19 cellular contexts compared by ENCODE assay signal in the genomic region with DNA sequence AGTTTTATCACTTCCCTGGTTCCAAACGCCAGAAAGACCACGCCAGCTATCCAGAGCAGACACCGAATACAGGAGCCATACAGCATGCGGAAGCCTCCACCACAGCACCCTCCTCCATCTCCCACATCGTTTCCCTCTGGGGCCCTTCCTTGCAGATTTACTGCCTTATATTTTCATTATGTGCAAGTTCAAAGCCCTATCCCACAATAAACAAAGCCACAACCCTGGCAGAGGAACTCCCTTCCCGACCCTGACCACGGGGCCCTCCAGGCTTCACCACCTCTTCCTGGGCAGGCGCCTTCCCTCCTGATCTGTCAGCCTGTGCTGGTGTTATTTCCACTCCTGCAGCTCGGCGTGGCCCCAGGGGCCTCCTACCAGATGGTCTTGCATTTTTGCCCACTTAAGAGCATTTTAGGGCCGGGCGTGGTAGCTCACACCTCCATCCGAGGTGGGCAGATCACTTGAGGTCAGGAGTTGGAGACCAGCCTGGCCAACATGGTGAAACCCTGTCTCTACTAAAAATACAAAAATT. TPM values are rescaled to one million over a fixed set of nuclear protein-coding genes. Genes with fewer than 3 reads are reported as not detected.
DNase-seq lines count a peak whose midpoint lies in the region; ATAC-seq and TF ChIP-seq lines count a peak whose summit lies in the region.
"Had no signal": no experiment of that assay in that cellular context is flagged by ENCODE, and none has a peak within 500 bp of the region (broad histone marks: within the 10 kb centered on the region; RNA-seq: fewer than 3 reads in every experiment).

No MANE protein-coding gene starts in this region.

- DNase-seq in activated naive CD8-positive, alpha-beta T cell treated with anti-CD3 and anti-CD28 coated beads for 36 hours: no peak
- DNase-seq in activated naive CD8-positive, alpha-beta T cell treated with anti-CD3 and anti-CD28 coated beads, Interleukin-2, amount 50 U/mL, for 24 hours: no peak
- DNase-seq in MV-4-11 (lab: John Stamatoyannopoulos, UW) (peak; percentile 19), left kidney (ENCODE audit: low read depth, low spot score) (peak; percentile 72), glutamatergic neuron (no peak), vagina (ENCODE audit: extremely low spot score in 2 of 2) (no peak)
- no peak for DNase-seq in CD4-positive, alpha-beta memory T cell
- DNase-seq: 8988T; CD8-positive, alpha-beta T cell; COR-L47; DMS153; DMS79 treated with DMSO at 0.1 percent for 48 hours; GF-D8; HCEC 1CT; HFFc6 had no signal

- no peak for ATAC-seq in activated naive CD8-positive, alpha-beta T cell treated with anti-CD3 and anti-CD28 coated beads, Interleukin-2, amount 50 U/mL, for 24 hours
- ATAC-seq: CD8-positive, alpha-beta T cell; K562 had no signal

- TF ChIP-seq CTCF in glutamatergic neuron (IDR thresholded peaks at IDR 0.05; ENCODE audit: partially characterized antibody, unreplicated experiment) (no peak), vagina (IDR thresholded peaks at IDR 0.05) (no peak)

- H3K36me3 ChIP-seq in vagina: no peaks in the 10 kb centered on the region
- no peaks in the 10 kb centered on the region for H3K36me3 ChIP-seq in CD4-positive, alpha-beta memory T cell (ENCODE audit: insufficient read depth, low read length)

- no peaks in the 10 kb centered on the region for H3K27me3 ChIP-seq in vagina
- H3K27me3 ChIP-seq in CD4-positive, alpha-beta memory T cell (ENCODE audit: insufficient read depth, low read length): no peaks in the 10 kb centered on the region

- intact Hi-C loops in vagina (cut with DNase I): no loop called here
- intact Hi-C loops in CD4-positive, alpha-beta memory T cell (cut with micrococcal nuclease): no loop called here

- H3K27me3 Mint-ChIP-seq in activated naive CD8-positive, alpha-beta T cell treated with anti-CD3 and anti-CD28 coated beads for 36 hours: peaks cover 7% of the 10 kb centered on the region
- peaks cover 3% of the 10 kb centered on the region for H3K27me3 Mint-ChIP-seq in activated naive CD8-positive, alpha-beta T cell treated with anti-CD3 and anti-CD28 coated beads, Interleukin-2, amount 50 U/mL, for 24 hours
- H3K27me3 Mint-ChIP-seq in glutamatergic neuron (ENCODE audit: unreplicated experiment): peaks cover 5% of the 10 kb centered on the region
- H3K27me3 Mint-ChIP-seq in CD4-positive, alpha-beta memory T cell: peaks cover 3 to 14% of the 10 kb centered on the region in 2 donors

- POLR2A ChIA-PET in CD4-positive, alpha-beta memory T cell (lab: Charles Lee; ENCODE audit: partially characterized antibody): no interaction called here

- H3K4me1 Mint-ChIP-seq in activated naive CD8-positive, alpha-beta T cell treated with anti-CD3 and anti-CD28 coated beads for 36 hours: peaks cover 5% of the 10 kb centered on the region
- peaks cover 4% of the 10 kb centered on the region for H3K4me1 Mint-ChIP-seq in activated naive CD8-positive, alpha-beta T cell treated with anti-CD3 and anti-CD28 coated beads, Interleukin-2, amount 50 U/mL, for 24 hours
- no peaks in the 10 kb centered on the region for H3K4me1 Mint-ChIP-seq in glutamatergic neuron (ENCODE audit: low read depth, unreplicated experiment)
- H3K4me1 Mint-ChIP-seq in CD4-positive, alpha-beta memory T cell: peaks cover 0 to 5% (median 2%) of the 10 kb centered on the region in 4 donors

- no peak overlapping the region for H3K4me3 Mint-ChIP-seq in activated naive CD8-positive, alpha-beta T cell treated with anti-CD3 and anti-CD28 coated beads for 36 hours
- H3K4me3 Mint-ChIP-seq in activated naive CD8-positive, alpha-beta T cell treated with anti-CD3 and anti-CD28 coated beads, Interleukin-2, amount 50 U/mL, for 24 hours: no peak overlapping the region
- H3K4me3 Mint-ChIP-seq in glutamatergic neuron (ENCODE audit: unreplicated experiment): no peak overlapping the region
- no peak overlapping the region for H3K4me3 Mint-ChIP-seq in CD4-positive, alpha-beta memory T cell
- H3K4me3 Mint-ChIP-seq: CD8-positive, alpha-beta T cell; HFFc6 had no signal

- H3K9me3 Mint-ChIP-seq in activated naive CD8-positive, alpha-beta T cell treated with anti-CD3 and anti-CD28 coated beads for 36 hours: no peaks in the 10 kb centered on the region
- no peaks in the 10 kb centered on the region for H3K9me3 Mint-ChIP-seq in activated naive CD8-positive, alpha-beta T cell treated with anti-CD3 and anti-CD28 coated beads, Interleukin-2, amount 50 U/mL, for 24 hours
- H3K9me3 Mint-ChIP-seq in glutamatergic neuron (ENCODE audit: unreplicated experiment): peaks cover 2% of the 10 kb centered on the region
- H3K9me3 Mint-ChIP-seq in CD4-positive, alpha-beta memory T cell: peaks cover 0 to 8% (median 0%) of the 10 kb centered on the region in 8 donors
- H3K9me3 Mint-ChIP-seq: CD8-positive, alpha-beta T cell; HFFc6 had no signal

- H3K9me3 ChIP-seq in vagina: no peaks in the 10 kb centered on the region
- no peaks in the 10 kb centered on the region for H3K9me3 ChIP-seq in CD4-positive, alpha-beta memory T cell (ENCODE audit: control insufficient read depth in 1 of 2, low read length in 2 of 2)

- H3K27ac ChIP-seq in vagina: no peak overlapping the region
- no peak overlapping the region for H3K27ac ChIP-seq in CD4-positive, alpha-beta memory T cell (ENCODE audit: low read depth, low read length)
- H3K27ac ChIP-seq: C4-2B, HL-60 had no signal

- CTCF ChIA-PET in CD4-positive, alpha-beta memory T cell (lab: Charles Lee; ENCODE audit: partially characterized antibody): no interaction called here

- TF ChIP-seq POLR2A in vagina (IDR thresholded peaks at IDR 0.05): no peak

- no peak overlapping the region for H3K4me3 ChIP-seq in vagina
- no peak overlapping the region for H3K4me3 ChIP-seq in CD4-positive, alpha-beta memory T cell (ENCODE audit: low read length in 2 of 2)
- H3K4me3 ChIP-seq: K562 had no signal

- H3K4me1 ChIP-seq in vagina: no peaks in the 10 kb centered on the region
- no peaks in the 10 kb centered on the region for H3K4me1 ChIP-seq in CD4-positive, alpha-beta memory T cell (ENCODE audit: insufficient read depth, low read length)

- H3K27ac Mint-ChIP-seq in activated naive CD8-positive, alpha-beta T cell treated with anti-CD3 and anti-CD28 coated beads for 36 hours: peak overlapping the region; percentile 26
- no peak overlapping the region for H3K27ac Mint-ChIP-seq in activated naive CD8-positive, alpha-beta T cell treated with anti-CD3 and anti-CD28 coated beads, Interleukin-2, amount 50 U/mL, for 24 hours
- no peak overlapping the region for H3K27ac Mint-ChIP-seq in glutamatergic neuron (ENCODE audit: unreplicated experiment)
- peak overlapping the region in 1 of 7 donors; percentile 29 for H3K27ac Mint-ChIP-seq in CD4-positive, alpha-beta memory T cell
- H3K27ac Mint-ChIP-seq: CD8-positive, alpha-beta T cell; HFFc6 had no signal

- no peaks in the 10 kb centered on the region for H3K36me3 Mint-ChIP-seq in activated naive CD8-positive, alpha-beta T cell treated with anti-CD3 and anti-CD28 coated beads for 36 hours
- H3K36me3 Mint-ChIP-seq in activated naive CD8-positive, alpha-beta T cell treated with anti-CD3 and anti-CD28 coated beads, Interleukin-2, amount 50 U/mL, for 24 hours (ENCODE audit: low read depth): no peaks in the 10 kb centered on the region
- no peaks in the 10 kb centered on the region for H3K36me3 Mint-ChIP-seq in glutamatergic neuron (ENCODE audit: unreplicated experiment)
- peaks cover 0 to 3% of the 10 kb centered on the region in 2 donors for H3K36me3 Mint-ChIP-seq in CD4-positive, alpha-beta memory T cell
- H3K36me3 Mint-ChIP-seq: CD8-positive, alpha-beta T cell had no signal

RNA-seq across cellular contexts. Expression of gene SLC15A1, which starts 22.9 kb away (rescaled TPM):
- total RNA-seq in activated naive CD8-positive, alpha-beta T cell treated with anti-CD3 and anti-CD28 coated beads for 36 hours: not detected
- total RNA-seq in glutamatergic neuron (ENCODE audit: unreplicated experiment) (not detected), vagina (7.4 TPM)
- not detected for total RNA-seq in CD4-positive, alpha-beta memory T cell
- not detected for polyA plus RNA-seq in CD4-positive, alpha-beta memory T cell
- total RNA-seq: CD8-positive, alpha-beta T cell; H4; HFFc6; K562 had no signal
- polyA plus RNA-seq: K562 had no signal

Comparison
In these comparisons a context has a peak if more than half of its experiments do, and no peak if none do; other contexts are left out.
1. DNase-seq: peak in MV-4-11 (single experiment) and left kidney (single experiment); none in activated naive CD8-positive, alpha-beta T cell treated with anti-CD3 and anti-CD28 coated beads for 36 hours (single experiment), activated naive CD8-positive, alpha-beta T cell treated with anti-CD3 and anti-CD28 coated beads, Interleukin-2, amount 50 U/mL, for 24 hours (single experiment), glutamatergic neuron (single experiment), vagina (0 of 2) and CD4-positive, alpha-beta memory T cell (0 of 5).